ENCODE assay signal across 1 cellular context in genomic region chr1:200628223-200628868, GRCh38.
TF ChIP-seq lines count a peak whose summit lies in the region.

No MANE protein-coding gene starts in this region.

TF ChIP-seq in GM12878, 131 proteins besides CTCF, POLR2A, EP300 and RAD21 (continued from another document):
- TF ChIP-seq ATF2 (IDR thresholded peaks at IDR 0.05; ENCODE audit: low read length) (peak; percentile 87), DPF2 (IDR thresholded peaks at IDR 0.05) (peak; percentile 67), ELK1 (IDR thresholded peaks at IDR 0.05; ENCODE audit: low read depth, low read length) (no peak), SIX5 (IDR thresholded peaks at IDR 0.05; ENCODE audit: low read depth, low read length, severe bottlenecking) (peak; percentile 6), RUNX3 (IDR thresholded peaks at IDR 0.05; ENCODE audit: low read length) (peak; percentile 96), IKZF1 (conservative IDR thresholded peaks at IDR 0.05) (peak; percentile 81; the same call in 1 of the 2 replicates), HCFC1 (IDR thresholded peaks at IDR 0.05; ENCODE audit: low read length) (0 out of 2 replicates have a peak, but pooled peaks have one; percentile 22), LARP7 (IDR thresholded peaks at IDR 0.05) (peak; percentile 35; the same call in 1 of the 2 replicates), SKIL (IDR thresholded peaks at IDR 0.05; ENCODE audit: low read depth, poor library complexity, severe bottlenecking) (peak; percentile 88), CBFB (IDR thresholded peaks at IDR 0.05; ENCODE audit: low read depth) (peak; percentile 94), BHLHE40 (IDR thresholded peaks at IDR 0.05; ENCODE audit: borderline replicate concordance in 1 of 2, low read depth in 2 of 2, low read length in 1 of 2) (peak; percentile 72 to 81; a peak in 3 of 4 replicates), ATF7 (IDR thresholded peaks at IDR 0.05; ENCODE audit: low read depth) (peak; percentile 85), CHD2 (IDR thresholded peaks at IDR 0.05; ENCODE audit: borderline replicate concordance, low read depth, low read length) (peak; percentile 57; the same call in 1 of the 2 replicates), FOXM1 (IDR thresholded peaks at IDR 0.05; ENCODE audit: low read depth, low read length) (peak; percentile 70; the same call in 1 of the 2 replicates), PKNOX1 (IDR thresholded peaks at IDR 0.05) (peak; percentile 71), IRF4 (IDR thresholded peaks at IDR 0.05; ENCODE audit: low read depth, low read length) (0 out of 2 replicates have a peak, but pooled peaks have one; percentile 70), IRF3 (IDR thresholded peaks at IDR 0.05) (no peak), ZNF687 (IDR thresholded peaks at IDR 0.05) (0 out of 2 replicates have a peak, but pooled peaks have one; percentile 15), REST (IDR thresholded peaks at IDR 0.05; ENCODE audit: low read depth, low read length) (no peak), E2F8 (IDR thresholded peaks at IDR 0.05; ENCODE audit: low read depth, partially characterized antibody) (peak; percentile 24), JUND (IDR thresholded peaks at IDR 0.05; ENCODE audit: low read depth, low read length) (peak; percentile 16; the same call in 1 of the 2 replicates), HDGF (IDR thresholded peaks at IDR 0.05) (peak; percentile 70; the same call in 1 of the 2 replicates), MXI1 (IDR thresholded peaks at IDR 0.05; ENCODE audit: low read depth, low read length) (0 out of 2 replicates have a peak, but pooled peaks have one; percentile 47), RAD51 (IDR thresholded peaks at IDR 0.05) (peak; percentile 22; the same call in 1 of the 2 replicates), CEBPB (IDR thresholded peaks at IDR 0.05; ENCODE audit: borderline replicate concordance in 1 of 2, low read depth in 2 of 2, low read length in 2 of 2) (no peak), SRF (IDR thresholded peaks at IDR 0.05; ENCODE audit: low read depth in 2 of 2, low read length in 2 of 2) (peak in 1 of 2 experiments; percentile 33; a peak in 1 of 4 replicates), TCF3 (IDR thresholded peaks at IDR 0.05; ENCODE audit: borderline replicate concordance, insufficient read depth, low read depth, low read length) (peak; percentile 68; the same call in 1 of the 2 replicates), ASH2L (IDR thresholded peaks at IDR 0.05; ENCODE audit: borderline replicate concordance, low read depth) (no peak)
